1 cellular context compared by ENCODE assay signal in the genomic region with DNA sequence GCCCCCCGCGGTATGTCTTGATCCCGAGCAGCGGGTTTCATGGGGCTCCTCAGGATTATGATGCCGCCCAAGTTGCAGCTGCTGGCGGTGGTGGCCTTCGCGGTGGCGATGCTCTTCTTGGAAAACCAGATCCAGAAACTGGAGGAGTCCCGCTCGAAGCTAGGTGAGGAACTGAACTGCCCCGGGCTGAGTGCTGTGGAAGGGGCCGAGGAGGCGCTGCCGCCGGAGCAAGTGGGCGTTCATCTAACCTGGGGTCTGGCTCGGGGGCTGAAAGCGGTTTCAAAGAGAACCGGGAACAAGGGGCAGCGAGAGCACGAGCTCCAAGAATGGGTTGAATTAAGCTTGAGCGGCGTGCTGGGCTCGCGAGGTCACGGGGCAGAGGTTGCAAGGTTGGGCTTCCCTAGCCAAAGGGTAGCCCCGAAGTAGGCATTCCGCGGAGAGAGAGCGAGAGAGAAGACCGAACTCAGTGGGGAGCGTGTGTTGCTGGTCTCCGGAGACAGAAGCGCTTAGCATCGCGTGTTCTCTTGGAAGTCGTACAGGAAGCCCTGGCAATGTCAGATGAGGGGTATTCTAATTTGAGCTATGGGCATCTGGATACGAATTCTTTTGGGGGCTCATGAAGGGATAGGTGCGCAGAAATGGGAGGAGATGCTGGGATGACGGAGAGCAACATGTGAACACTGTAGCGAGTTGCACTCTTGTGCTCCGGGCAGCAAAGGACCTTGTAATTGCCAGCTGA.
TF ChIP-seq lines count a peak whose summit lies in the region.

No MANE protein-coding gene starts in this region.

TF ChIP-seq in GM23338, 12 proteins besides CTCF, POLR2A, EP300 and RAD21 (continued from another document):
- no peak for TF ChIP-seq ZNF462 (CRISPR knock-in tag; IDR thresholded peaks at IDR 0.05)
- no peak for TF ChIP-seq EZH2 (IDR thresholded peaks at IDR 0.05; ENCODE audit: low read depth, unreplicated experiment)
- no peak for TF ChIP-seq CREB1 (CRISPR knock-in tag; IDR thresholded peaks at IDR 0.05; ENCODE audit: low read depth)
- TF ChIP-seq JUNB (IDR thresholded peaks at IDR 0.05; ENCODE audit: unreplicated experiment): no peak
- TF ChIP-seq NANOG (IDR thresholded peaks at IDR 0.05; ENCODE audit: borderline replicate concordance): no peak
